ENCODE assay signal across 8 cellular contexts in genomic region chr11:606245-606644, GRCh38. TPM values are rescaled to one million over a fixed set of nuclear protein-coding genes. Genes with fewer than 3 reads are reported as not detected.
DNase-seq lines count a peak whose midpoint lies in the region; ATAC-seq and TF ChIP-seq lines count a peak whose summit lies in the region.
"Had no signal": no experiment of that assay in that cellular context is flagged by ENCODE, and none has a peak within 500 bp of the region (broad histone marks: within the 10 kb centered on the region; RNA-seq: fewer than 3 reads in every experiment).

No MANE protein-coding gene starts in this region.

- H3K27ac ChIP-seq in lung (ENCODE audit: low read depth in 1 of 2, low read length in 1 of 2) = peak overlapping the region in 1 of 2 donors; percentile 34

- H3K4me1 Mint-ChIP-seq in activated naive CD4-positive, alpha-beta T cell treated with anti-CD3 and anti-CD28 coated beads, Interleukin-2, amount 10 ng/mL, durations not matched to agents 7 days and 5 days = no peaks in the 10 kb centered on the region

- H3K4me3 ChIP-seq in lung = no peak overlapping the region

- peak; percentile 92 for DNase-seq in G401 (ENCODE audit: low spot score)
- DNase-seq in cerebellar cortex (ENCODE audit: low spot score) = peak; percentile 89
- no peak for DNase-seq in lung (ENCODE audit: low spot score)
- no peak for DNase-seq in activated naive CD4-positive, alpha-beta T cell treated with anti-CD3 and anti-CD28 coated beads, Interleukin-2, amount 10 ng/mL, durations not matched to agents 7 days and 5 days
- DNase-seq: DND-41; stimulated activated CD4-positive, alpha-beta T cell treated with anti-CD3 and anti-CD28 coated beads, Interleukin-15, amount 100 ng/mL, for 24 hours had no signal

- ATAC-seq in lung (ENCODE audit: insufficient read depth, low FRiP score) (peak; percentile 13), GM19328 (IDR thresholded peaks at IDR 0.05; ENCODE audit: unreplicated experiment) (no peak), HG02852 (IDR thresholded peaks at IDR 0.05; ENCODE audit: unreplicated experiment) (no peak)

- H3K27me3 ChIP-seq in lung (ENCODE audit: control insufficient read depth, insufficient read depth) = no peaks in the 10 kb centered on the region

- no peak overlapping the region for H3K27ac Mint-ChIP-seq in activated naive CD4-positive, alpha-beta T cell treated with anti-CD3 and anti-CD28 coated beads, Interleukin-2, amount 10 ng/mL, durations not matched to agents 7 days and 5 days

- H3K36me3 Mint-ChIP-seq in activated naive CD4-positive, alpha-beta T cell treated with anti-CD3 and anti-CD28 coated beads, Interleukin-2, amount 10 ng/mL, durations not matched to agents 7 days and 5 days = peaks cover 41% of the 10 kb centered on the region

- H3K9me3 ChIP-seq in lung (ENCODE audit: control insufficient read depth in 2 of 2, insufficient read depth in 1 of 2, low read length in 1 of 2) = no peaks in the 10 kb centered on the region

- no peaks in the 10 kb centered on the region for H3K4me1 ChIP-seq in lung (ENCODE audit: control insufficient read depth in 2 of 2, insufficient read depth in 2 of 2, low read length in 2 of 2)

- in situ Hi-C loops in G401 (cut with HindIII; ENCODE audit: low sequenced_read_pairs) = no loop called here

- H3K9me3 Mint-ChIP-seq in activated naive CD4-positive, alpha-beta T cell treated with anti-CD3 and anti-CD28 coated beads, Interleukin-2, amount 10 ng/mL, durations not matched to agents 7 days and 5 days = no peaks in the 10 kb centered on the region

- CTCF ChIA-PET in activated naive CD4-positive, alpha-beta T cell treated with anti-CD3 and anti-CD28 coated beads, Interleukin-2, amount 10 ng/mL, durations not matched to agents 7 days and 5 days (lab: Charles Lee) = no interaction called here

- peaks cover 22 to 88% of the 10 kb centered on the region in 2 donors for H3K36me3 ChIP-seq in lung (ENCODE audit: control insufficient read depth in 2 of 2, insufficient read depth in 2 of 2, low read length in 2 of 2)

- TF ChIP-seq CTCF in lung (IDR thresholded peaks at IDR 0.05; ENCODE audit: control extremely low read depth, extremely low read depth) = no peak

- no peaks in the 10 kb centered on the region for H3K27me3 Mint-ChIP-seq in activated naive CD4-positive, alpha-beta T cell treated with anti-CD3 and anti-CD28 coated beads, Interleukin-2, amount 10 ng/mL, durations not matched to agents 7 days and 5 days

- 74 to 84% methylated on average over 15 to 19 of the region's 19 CpGs for WGBS in lung, 2 donors

- no peak overlapping the region for H3K4me3 Mint-ChIP-seq in activated naive CD4-positive, alpha-beta T cell treated with anti-CD3 and anti-CD28 coated beads, Interleukin-2, amount 10 ng/mL, durations not matched to agents 7 days and 5 days

RNA-seq across cellular contexts. Expression of gene IRF7, which starts 9.5 kb away (rescaled TPM):
- total RNA-seq in G401 (2014; rRNA removed; shearing (Covaris generic)) = 1.1 and 3.6 TPM in 2 replicates
- 10 to 100 TPM; 24.7 to 43.5 TPM for total RNA-seq in lung
- polyA plus RNA-seq in lung = 10 to 100 TPM; 62.1 to 68.3 TPM

RNA-seq across cellular contexts. Expression of gene CDHR5, which starts 18.5 kb away (rescaled TPM):
- not detected in 2 replicates for total RNA-seq in G401 (2014; rRNA removed; shearing (Covaris generic))
- not detected for total RNA-seq in lung
- polyA plus RNA-seq in lung = under 1 TPM; 0.02 to 0.10 TPM

RNA-seq across cellular contexts. Expression of gene SCT, which starts 20.7 kb away (rescaled TPM):
- total RNA-seq in G401 (2014; rRNA removed; shearing (Covaris generic)) = not detected in 2 replicates
- total RNA-seq in lung = not detected
- not detected for polyA plus RNA-seq in lung

RNA-seq across cellular contexts. Expression of gene PHRF1, which starts 30.0 kb away (rescaled TPM):
- 34.8 and 39.3 TPM in 2 replicates for total RNA-seq in G401 (2014; rRNA removed; shearing (Covaris generic))
- 10 to 100 TPM; 23.2 to 39.3 TPM for total RNA-seq in lung
- 10 to 100 TPM; 16.3 to 23.7 TPM for polyA plus RNA-seq in lung

RNA-seq across cellular contexts. Expression of gene DRD4, which starts 30.8 kb away (rescaled TPM):
- total RNA-seq in G401 (2014; rRNA removed; shearing (Covaris generic)) = not detected in 2 replicates
- total RNA-seq in lung = 1 to 10 TPM in 1 of 2 donors, not detected in 1; 1.1 TPM
- under 1 TPM; 0.05 to 0.35 TPM for polyA plus RNA-seq in lung

Comparison
In these comparisons a context has a peak if more than half of its experiments do, and no peak if none do; other contexts are left out.
1. DNase-seq: peak in G401 (single experiment) and cerebellar cortex (single experiment); none in lung (single experiment) and activated naive CD4-positive, alpha-beta T cell treated with anti-CD3 and anti-CD28 coated beads, Interleukin-2, amount 10 ng/mL, durations not matched to agents 7 days and 5 days (single experiment).